ENCODE assay signal across 16 cellular contexts in genomic region chr1:192066202-192066601, GRCh38.
"Had no signal": no experiment of that assay in that cellular context is flagged by ENCODE, and none has a peak within 500 bp of the region (broad histone marks: within the 10 kb centered on the region; RNA-seq: fewer than 3 reads in every experiment).

No MANE protein-coding gene starts in this region.

- H3K9me3 ChIP-seq: gastrocnemius medialis, heart right ventricle, spleen, thyroid gland had no signal

- ATAC-seq: activated CD8-positive, alpha-beta T cell treated with anti-CD3 and anti-CD28 coated beads for 36 hours; activated naive CD8-positive, alpha-beta T cell treated with anti-CD3 and anti-CD28 coated beads, Interleukin-2, amount 50 U/mL, for 24 hours; gastrocnemius medialis; heart right ventricle; left ventricle myocardium superior had no signal

- H3K4me3 ChIP-seq: coronary artery, gastrocnemius medialis, heart right ventricle, spleen, thyroid gland had no signal

- H3K27me3 ChIP-seq: brain microvascular endothelial cell, gastrocnemius medialis, heart right ventricle, spleen, thyroid gland had no signal

- DNase-seq: activated CD4-positive, alpha-beta T cell treated with anti-CD3 and anti-CD28 coated beads, Interleukin-2, amount 10 ng/mL, durations not matched to agents 24 days and 14 days; activated CD8-positive, alpha-beta T cell treated with anti-CD3 and anti-CD28 coated beads for 36 hours; activated naive CD4-positive, alpha-beta T cell treated with anti-CD3 and anti-CD28 coated beads, Interleukin-2, amount 10 ng/mL, durations not matched to agents 7 days and 5 days; activated naive CD8-positive, alpha-beta T cell treated with anti-CD3 and anti-CD28 coated beads, Interleukin-2, amount 50 U/mL, for 24 hours; activated T-cell treated with anti-CD3 and anti-CD28 coated beads, Interleukin-2, amount 50 U/mL, for 1 hour; aorta; brain microvascular endothelial cell; gastrocnemius medialis; heart right ventricle; kidney glomerular epithelial cell; left ventricle myocardium superior; retina; spleen; stimulated activated naive CD4-positive, alpha-beta T cell; thyroid gland had no signal

- H3K36me3 ChIP-seq: brain microvascular endothelial cell, gastrocnemius medialis, heart right ventricle, spleen, thyroid gland had no signal
